Comparison of ENCODE assay signal across 2 cellular contexts in the genomic region with DNA sequence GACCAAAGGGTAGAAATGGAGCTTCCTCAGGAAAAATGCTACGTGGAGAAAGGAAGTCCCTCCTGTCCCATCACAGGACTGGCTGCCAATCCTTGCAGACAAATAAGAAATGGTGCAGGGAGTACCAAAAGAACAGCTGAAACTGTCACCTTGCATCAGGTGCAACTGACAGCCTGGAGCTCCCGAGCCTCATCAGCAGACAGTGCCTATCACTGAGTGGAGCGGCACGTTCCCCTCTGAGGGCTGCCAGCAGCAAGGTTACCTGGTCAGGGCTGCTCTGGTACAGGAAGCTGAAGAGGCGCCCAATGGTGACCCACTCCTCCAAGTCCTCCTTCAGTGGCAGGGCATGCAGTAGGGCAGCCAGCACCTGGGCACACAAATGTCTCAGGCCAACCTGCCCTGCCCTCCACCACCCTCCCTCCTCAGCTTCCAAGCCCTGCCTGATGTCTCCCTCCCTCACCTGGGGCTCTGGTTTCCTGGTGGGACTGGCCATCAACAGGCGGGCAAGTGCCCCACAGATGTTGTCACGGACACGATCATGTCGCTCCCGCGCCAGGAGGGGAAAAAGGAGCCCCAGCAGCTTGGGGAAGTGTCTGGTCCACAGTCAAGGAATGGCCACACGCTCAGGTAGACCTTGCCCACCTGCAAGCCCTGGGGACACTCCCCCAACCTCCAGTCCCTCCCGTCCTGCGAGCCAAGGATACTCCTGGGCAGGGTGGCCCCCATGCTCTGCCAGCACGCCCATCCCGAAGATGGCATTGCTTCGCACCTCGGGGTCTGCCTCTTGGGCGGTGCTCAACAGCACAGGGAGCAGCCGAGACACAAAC.
A peak's percentile ranks its signal among the peaks of the same experiment; 100 is the strongest.
TF ChIP-seq lines count a peak whose summit lies in the region.

No MANE protein-coding gene starts in this region.

TF ChIP-seq in IMR-90, 13 proteins besides CTCF, POLR2A, EP300 and RAD21:
- TF ChIP-seq, protein P1, sequence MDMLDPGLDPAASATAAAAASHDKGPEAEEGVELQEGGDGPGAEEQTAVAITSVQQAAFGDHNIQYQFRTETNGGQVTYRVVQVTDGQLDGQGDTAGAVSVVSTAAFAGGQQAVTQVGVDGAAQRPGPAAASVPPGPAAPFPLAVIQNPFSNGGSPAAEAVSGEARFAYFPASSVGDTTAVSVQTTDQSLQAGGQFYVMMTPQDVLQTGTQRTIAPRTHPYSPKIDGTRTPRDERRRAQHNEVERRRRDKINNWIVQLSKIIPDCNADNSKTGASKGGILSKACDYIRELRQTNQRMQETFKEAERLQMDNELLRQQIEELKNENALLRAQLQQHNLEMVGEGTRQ (IDR thresholded peaks at IDR 0.05; ENCODE audit: low read depth, low read length): no peak
- TF ChIP-seq FOS (IDR thresholded peaks at IDR 0.05; ENCODE audit: low read depth, low read length): no peak
- no peak for TF ChIP-seq SMC3 (IDR thresholded peaks at IDR 0.05; ENCODE audit: low read depth, low read length)
- no peak for TF ChIP-seq MAFK (IDR thresholded peaks at IDR 0.05; ENCODE audit: low read depth, low read length)
- TF ChIP-seq CEBPB (IDR thresholded peaks at IDR 0.05; ENCODE audit: low read depth, low read length): no peak
- TF ChIP-seq CHD1 (IDR thresholded peaks at IDR 0.05; ENCODE audit: low read depth, low read length): no peak
- TF ChIP-seq NFE2L2 (IDR thresholded peaks at IDR 0.05; ENCODE audit: low read depth, low read length): no peak
- TF ChIP-seq RCOR1 (IDR thresholded peaks at IDR 0.05; ENCODE audit: insufficient replicate concordance, low read length): no peak
- no peak for TF ChIP-seq MXI1 (IDR thresholded peaks at IDR 0.05; ENCODE audit: borderline replicate concordance, low read depth, low read length)
- TF ChIP-seq BHLHE40 (IDR thresholded peaks at IDR 0.05; ENCODE audit: low read depth, low read length): no peak
- no peak for TF ChIP-seq RFX5 (IDR thresholded peaks at IDR 0.05; ENCODE audit: low read depth, low read length)
- no peak for TF ChIP-seq MAZ (IDR thresholded peaks at IDR 0.05; ENCODE audit: borderline replicate concordance, low read depth, low read length)
- TF ChIP-seq ELK1 (IDR thresholded peaks at IDR 0.05; ENCODE audit: borderline replicate concordance, low read depth, low read length): no peak
TF ChIP-seq in IMR-90: peak in this region for 0.

TF ChIP-seq in GM12878, 131 proteins besides CTCF, POLR2A, EP300 and RAD21:
- TF ChIP-seq POLR2AphosphoS5 (IDR thresholded peaks at IDR 0.05; ENCODE audit: low read length) (peak; percentile 56), IKZF2 (IDR thresholded peaks at IDR 0.05) (no peak)
